18 cellular contexts compared by ENCODE assay signal in the genomic region with DNA sequence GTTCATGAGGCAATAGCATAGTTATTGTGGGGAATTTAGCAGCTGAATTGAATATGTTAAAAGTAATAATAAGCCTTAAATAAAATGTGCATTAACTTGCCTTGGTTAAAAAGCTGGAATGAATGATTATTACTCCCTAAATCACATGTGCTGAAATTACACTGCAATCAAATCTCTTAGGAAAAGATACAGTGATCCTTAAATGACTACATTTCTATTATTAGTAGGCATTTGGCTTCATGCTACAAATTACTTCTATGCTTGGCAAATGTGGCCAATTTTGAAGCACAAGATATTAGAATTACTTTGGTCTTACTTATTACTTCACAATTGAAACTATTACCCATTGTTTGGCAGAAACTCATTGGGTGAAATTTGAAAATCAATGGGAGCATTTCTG. TPM values are rescaled to one million over a fixed set of nuclear protein-coding genes. Genes with fewer than 3 reads are reported as not detected.
DNase-seq lines count a peak whose midpoint lies in the region; ATAC-seq and TF ChIP-seq lines count a peak whose summit lies in the region.
"Had no signal": no experiment of that assay in that cellular context is flagged by ENCODE, and none has a peak within 500 bp of the region (broad histone marks: within the 10 kb centered on the region; RNA-seq: fewer than 3 reads in every experiment).

No MANE protein-coding gene starts in this region.

- peaks cover 78% of the 10 kb centered on the region for H3K36me3 Mint-ChIP-seq in brain
- H3K36me3 Mint-ChIP-seq: CD8-positive, alpha-beta T cell had no signal

- DNase-seq in HCT116 (ENCODE audit: low read depth, low spot score) (no peak), hepatocyte (ENCODE audit: low spot score) (no peak), thoracic aorta (ENCODE audit: low spot score) (no peak), Peyer's patch (no peak), HuH-7.5 (ENCODE audit: low spot score) (no peak)
- DNase-seq in stimulated activated naive CD8-positive, alpha-beta T cell treated with anti-CD3 and anti-CD28 coated beads, Interleukin-15, amount 100 ng/mL, for 72 hours = no peak
- DNase-seq: activated T-cell treated with anti-CD3 and anti-CD28 coated beads, Interleukin-2, amount 50 U/mL, for 24 hours; CD8-positive, alpha-beta T cell; NCI-H1436; NK-92 treated with Interleukin-12 subunit alpha and Interleukin-12 subunit beta, amount 100 ng/mL, for 24 hours; SIG-M5; spleen; T1000 had no signal

- peaks cover 23% of the 10 kb centered on the region for H3K27me3 Mint-ChIP-seq in brain
- H3K27me3 Mint-ChIP-seq in stimulated activated naive CD8-positive, alpha-beta T cell treated with anti-CD3 and anti-CD28 coated beads, Interleukin-15, amount 100 ng/mL, for 72 hours = peaks cover 30% of the 10 kb centered on the region

- H3K27me3 ChIP-seq in HCT116 (ENCODE audit: insufficient read depth, low read length) = no peaks in the 10 kb centered on the region
- H3K27me3 ChIP-seq in hepatocyte = no peaks in the 10 kb centered on the region
- H3K27me3 ChIP-seq in thoracic aorta (replicated peaks; ENCODE audit: insufficient read depth) = no peaks in the 10 kb centered on the region
- H3K27me3 ChIP-seq in Peyer's patch = no peaks in the 10 kb centered on the region

- RAD21 ChIA-PET in HCT116 (lab: Charles Lee; ENCODE audit: low non-redundant PET in 1 of 2, low total read pairs in 2 of 2, uncharacterized antibody in 2 of 2, unreplicated experiment in 2 of 2) = no interaction called here

- H3K9me2 ChIP-seq in HCT116 (ENCODE audit: insufficient read depth) (no peaks in the 10 kb centered on the region), hepatocyte (replicated peaks; ENCODE audit: insufficient read depth) (no peaks in the 10 kb centered on the region)

- 0 out of 2 replicates have a peak overlapping the region, but pooled peaks have one; percentile 79 for H3K4me2 ChIP-seq in HCT116 (ENCODE audit: low read length)
- peak overlapping the region; percentile 88 for H3K4me2 ChIP-seq in hepatocyte

- TF ChIP-seq POLR2A in HCT116 (IDR thresholded peaks at IDR 0.05; ENCODE audit: borderline replicate concordance, extremely low read depth, insufficient read depth, insufficient read length) (no peak), Peyer's patch (IDR thresholded peaks at IDR 0.05) (no peak)

- peak overlapping the region; percentile 74 to 98 (median 98) for H3K4me3 Mint-ChIP-seq in brain
- H3K4me3 Mint-ChIP-seq in stimulated activated naive CD8-positive, alpha-beta T cell treated with anti-CD3 and anti-CD28 coated beads, Interleukin-15, amount 100 ng/mL, for 72 hours = no peak overlapping the region
- H3K4me3 Mint-ChIP-seq: activated T-cell treated with anti-CD3 and anti-CD28 coated beads, Interleukin-2, amount 50 U/mL, for 24 hours; CD8-positive, alpha-beta T cell; dendritic cell treated with granulocyte-macrophage colony-stimulating factor and Interleukin-4, amounts not matched to agents 40 ng/mL and 50 ng/mL, for 4 days; memory B cell; stimulated activated naive CD8-positive, alpha-beta T cell treated with anti-CD3 and anti-CD28 coated beads, Interleukin-15, Interleukin-2, amounts not matched to agents 100 ng/mL and 50 ng/mL, for 24 hours had no signal

- peaks cover 0 to 3% of the 10 kb centered on the region in 2 experiments; a peak in 2 of 4 replicates for H3K36me3 ChIP-seq in HCT116 (ENCODE audit: control insufficient read depth in 1 of 2, insufficient read depth in 2 of 2, low read length in 2 of 2)
- no peaks in the 10 kb centered on the region for H3K36me3 ChIP-seq in hepatocyte (replicated peaks; ENCODE audit: insufficient read depth, low read depth)
- H3K36me3 ChIP-seq in thoracic aorta = no peaks in the 10 kb centered on the region
- H3K36me3 ChIP-seq in Peyer's patch = no peaks in the 10 kb centered on the region
- H3K36me3 ChIP-seq: neutrophil, spleen had no signal

- H4K20me1 ChIP-seq in HCT116 (ENCODE audit: insufficient read depth) (peaks cover 12% of the 10 kb centered on the region; the same call in 1 of the 2 replicates), hepatocyte (ENCODE audit: insufficient read depth, poor library complexity, severe bottlenecking) (peaks cover 88% of the 10 kb centered on the region)

- TF ChIP-seq RAD21 in HCT116 (IDR thresholded peaks at IDR 0.05; ENCODE audit: low read depth) = no peak

- peaks cover 78% of the 10 kb centered on the region for H3K4me1 Mint-ChIP-seq in brain
- H3K4me1 Mint-ChIP-seq in stimulated activated naive CD8-positive, alpha-beta T cell treated with anti-CD3 and anti-CD28 coated beads, Interleukin-15, amount 100 ng/mL, for 72 hours = peaks cover 17% of the 10 kb centered on the region

- no peak for TF ChIP-seq CTCF in HCT116 (IDR thresholded peaks at IDR 0.05 in 2 of 3, conservative IDR thresholded peaks at IDR 0.05 in 1 of 3; ENCODE audit: borderline replicate concordance in 1 of 3, insufficient read depth in 1 of 3, low read depth in 2 of 3, low read length in 2 of 3)
- TF ChIP-seq CTCF in brain (conservative IDR thresholded peaks at IDR 0.05) = no peak
- TF ChIP-seq CTCF in hepatocyte (IDR thresholded peaks at IDR 0.05; ENCODE audit: poor library complexity) = no peak
- TF ChIP-seq CTCF in thoracic aorta (IDR thresholded peaks at IDR 0.05) = no peak
- TF ChIP-seq CTCF in Peyer's patch (IDR thresholded peaks at IDR 0.05) = no peak

- BruUV-seq in HCT116 (replicated peaks; lab: Mats Ljungman, UMichigan) = no TSS peak

- no peak for ATAC-seq in HCT116
- ATAC-seq in thoracic aorta (ENCODE audit: insufficient number of reproducible peaks, low FRiP score, low read depth) = no peak
- no peak for ATAC-seq in stimulated activated naive CD8-positive, alpha-beta T cell treated with anti-CD3 and anti-CD28 coated beads, Interleukin-15, amount 100 ng/mL, for 72 hours
- ATAC-seq: CD8-positive, alpha-beta T cell had no signal

- POLR2A ChIA-PET in HCT116 (lab: Charles Lee) = no interaction called here

- H3K4me1 ChIP-seq in HCT116 (ENCODE audit: control insufficient read depth in 1 of 2, insufficient read depth in 2 of 2, low read length in 2 of 2) (peaks cover 39 to 85% of the 10 kb centered on the region in 2 experiments), hepatocyte (ENCODE audit: insufficient read depth) (peaks cover 70% of the 10 kb centered on the region), thoracic aorta (ENCODE audit: control insufficient read depth in 1 of 2, low read depth in 2 of 2) (peaks cover 37 to 78% of the 10 kb centered on the region in 2 donors), Peyer's patch (peaks cover 0 to 69% (median 0%) of the 10 kb centered on the region in 4 donors)

- H3K27ac Mint-ChIP-seq in brain = peak overlapping the region; percentile 28 to 97 (median 67)
- no peak overlapping the region for H3K27ac Mint-ChIP-seq in stimulated activated naive CD8-positive, alpha-beta T cell treated with anti-CD3 and anti-CD28 coated beads, Interleukin-15, amount 100 ng/mL, for 72 hours
- H3K27ac Mint-ChIP-seq: activated T-cell treated with anti-CD3 and anti-CD28 coated beads, Interleukin-2, amount 50 U/mL, for 24 hours; CD8-positive, alpha-beta T cell; dendritic cell treated with granulocyte-macrophage colony-stimulating factor and Interleukin-4, amounts not matched to agents 40 ng/mL and 50 ng/mL, for 4 days; memory B cell; stimulated activated naive CD8-positive, alpha-beta T cell treated with anti-CD3 and anti-CD28 coated beads, Interleukin-15, Interleukin-2, amounts not matched to agents 100 ng/mL and 50 ng/mL, for 24 hours had no signal

- H3K4me3 ChIP-seq in HCT116 (replicated peaks in 1 of 2; ENCODE audit: low read depth in 1 of 2, low read length in 2 of 2) (no peak overlapping the region), hepatocyte (no peak overlapping the region), thoracic aorta (peak overlapping the region; percentile 1), Peyer's patch (no peak overlapping the region)

- no peak overlapping the region for H3K9ac ChIP-seq in HCT116 (ENCODE audit: low read length)

- intact Hi-C loops in HCT116 (cut with micrococcal nuclease) = loop anchor here (10.0 kb wide), 1 partner anchor 487 kb away; no protein-coding TSS in a partner anchor

- no peak overlapping the region for H3K27ac ChIP-seq in HCT116 (ENCODE audit: low read depth, low read length)
- peak overlapping the region; percentile 94 for H3K27ac ChIP-seq in hepatocyte
- peak overlapping the region; percentile 19 to 99 for H3K27ac ChIP-seq in thoracic aorta
- H3K27ac ChIP-seq in Peyer's patch = no peak overlapping the region
- H3K27ac ChIP-seq: neutrophil had no signal

- H3K9me3 Mint-ChIP-seq in brain = peaks cover 0 to 5% (median 0%) of the 10 kb centered on the region in 5 experiments
- no peaks in the 10 kb centered on the region for H3K9me3 Mint-ChIP-seq in stimulated activated naive CD8-positive, alpha-beta T cell treated with anti-CD3 and anti-CD28 coated beads, Interleukin-15, amount 100 ng/mL, for 72 hours
- H3K9me3 Mint-ChIP-seq: activated T-cell treated with anti-CD3 and anti-CD28 coated beads, Interleukin-2, amount 50 U/mL, for 24 hours; CD8-positive, alpha-beta T cell; dendritic cell treated with granulocyte-macrophage colony-stimulating factor and Interleukin-4, amounts not matched to agents 40 ng/mL and 50 ng/mL, for 4 days; stimulated activated naive CD8-positive, alpha-beta T cell treated with anti-CD3 and anti-CD28 coated beads, Interleukin-15, Interleukin-2, amounts not matched to agents 100 ng/mL and 50 ng/mL, for 24 hours had no signal

- CTCF ChIA-PET in HCT116 (lab: Charles Lee) = no interaction called here

- H3K79me2 ChIP-seq in HCT116 (ENCODE audit: insufficient read depth, low read length) (peaks cover 100% of the 10 kb centered on the region), hepatocyte (peaks cover 100% of the 10 kb centered on the region)

- H2AFZ ChIP-seq in HCT116 (ENCODE audit: low read depth, low read length, poor library complexity, severe bottlenecking) (no peak overlapping the region), hepatocyte (no peak overlapping the region)

- H3K9me3 ChIP-seq in HCT116 (ENCODE audit: control insufficient read depth in 1 of 2, insufficient read depth in 1 of 2, low read depth in 1 of 2, low read length in 2 of 2) = no peaks in the 10 kb centered on the region
- no peaks in the 10 kb centered on the region for H3K9me3 ChIP-seq in hepatocyte (ENCODE audit: low read depth)
- H3K9me3 ChIP-seq in thoracic aorta = no peaks in the 10 kb centered on the region
- no peaks in the 10 kb centered on the region for H3K9me3 ChIP-seq in Peyer's patch
- H3K9me3 ChIP-seq: neutrophil, spleen had no signal

RNA-seq across cellular contexts. Expression of a gene that starts 5.4 kb away (rescaled TPM):
- total RNA-seq in HCT116 (2021; ENCODE audit: unreplicated experiment) (15.0 TPM), hepatocyte (133 and 135 TPM in 2 replicates), thoracic aorta (100 to 1,000 TPM in 1 of 2 donors, 10 to 100 TPM in 1; 27.9 to 119 TPM), Peyer's patch (10 to 100 TPM; 14.9 to 80.6 (median 46.7) TPM)
- polyA plus RNA-seq in HCT116 (2012) = 14.6 and 17.8 TPM in 2 replicates
- polyA plus RNA-seq in brain (ENCODE audit: insufficient read depth, low read depth, low replicate concordance) (1.5 TPM), hepatocyte (110 and 118 TPM in 2 replicates)
- total RNA-seq: CD8-positive, alpha-beta T cell had no signal

Comparison
In these comparisons a context has a peak if more than half of its experiments do, and no peak if none do; other contexts are left out.
1. H3K27ac ChIP-seq: peak in hepatocyte (single experiment) and thoracic aorta (2 of 2); none in HCT116 (single experiment) and Peyer's patch (0 of 4).
2. H3K27ac Mint-ChIP-seq: peak in brain (5 of 5); none in stimulated activated naive CD8-positive, alpha-beta T cell treated with anti-CD3 and anti-CD28 coated beads, Interleukin-15, amount 100 ng/mL, for 72 hours (0 of 2).
3. H3K4me3 Mint-ChIP-seq: peak in brain (5 of 5); none in stimulated activated naive CD8-positive, alpha-beta T cell treated with anti-CD3 and anti-CD28 coated beads, Interleukin-15, amount 100 ng/mL, for 72 hours (0 of 2).